15 cellular contexts compared by ENCODE assay signal in genomic region chr5:66821626-66822429, GRCh38.
DNase-seq lines count a peak whose midpoint lies in the region; ATAC-seq and TF ChIP-seq lines count a peak whose summit lies in the region.
"Had no signal": no experiment of that assay in that cellular context is flagged by ENCODE, and none has a peak within 500 bp of the region (broad histone marks: within the 10 kb centered on the region; RNA-seq: fewer than 3 reads in every experiment).

No MANE protein-coding gene starts in this region.

- H3K27me3 ChIP-seq in H7 (ENCODE audit: control insufficient read depth, insufficient read depth, low read length) = peaks cover 1% of the 10 kb centered on the region; the same call in 1 of the 2 replicates

- DNase-seq in natural killer cell treated with Interleukin-12 subunit alpha and Interleukin-12 subunit beta and Interleukin-15 and Interleukin-18, amount 100 ng/mL, for 72 hours (ENCODE audit: low spot score) = peak; percentile 69
- no peak for DNase-seq in natural killer cell
- DNase-seq in activated naive CD4-positive, alpha-beta T cell treated with anti-CD3 and anti-CD28 coated beads, Interleukin-2, amount 50 U/mL, for 72 hours (ENCODE audit: low spot score in 2 of 2) = peak in 1 of 2 donors; percentile 61
- peak; percentile 18 for DNase-seq in renal cortical epithelial cell (ENCODE audit: low read depth)
- no peak for DNase-seq in GM03348 (ENCODE audit: low spot score)
- DNase-seq in GM10248 (ENCODE audit: extremely low spot score) = no peak
- DNase-seq in H7 = no peak
- no peak for DNase-seq in Ammon's horn (ENCODE audit: low spot score)
- DNase-seq: aorta, DMS53, foreskin melanocyte, Karpas-422, NCI-H1694, SJCRH30 had no signal

- peak; percentile 89 to 90 for ATAC-seq in natural killer cell treated with Interleukin-12 subunit alpha and Interleukin-12 subunit beta and Interleukin-15 and Interleukin-18, amount 100 ng/mL, for 72 hours
- ATAC-seq in natural killer cell = no peak
- ATAC-seq in activated naive CD4-positive, alpha-beta T cell treated with anti-CD3 and anti-CD28 coated beads, Interleukin-2, amount 50 U/mL, for 72 hours = peak; percentile 61 to 87
- ATAC-seq: sciatic nerve had no signal

- H3K9me3 Mint-ChIP-seq in natural killer cell treated with Interleukin-12 subunit alpha and Interleukin-12 subunit beta and Interleukin-15 and Interleukin-18, amount 100 ng/mL, for 72 hours = no peaks in the 10 kb centered on the region
- no peaks in the 10 kb centered on the region for H3K9me3 Mint-ChIP-seq in natural killer cell
- no peaks in the 10 kb centered on the region for H3K9me3 Mint-ChIP-seq in activated naive CD4-positive, alpha-beta T cell treated with anti-CD3 and anti-CD28 coated beads, Interleukin-2, amount 50 U/mL, for 72 hours

- H3K4me3 ChIP-seq in H7 (ENCODE audit: insufficient read depth, low read depth, low read length) = no peak overlapping the region
- H3K4me3 ChIP-seq: SJCRH30 had no signal

- no peak for TF ChIP-seq CTCF in natural killer cell (IDR thresholded peaks at IDR 0.05)
- TF ChIP-seq CTCF in GM10248 (IDR thresholded peaks at IDR 0.05; ENCODE audit: control extremely low read depth, extremely low read depth, low read depth, missing control alignments) = no peak

- peaks cover 11 to 19% of the 10 kb centered on the region in 2 donors for H3K27me3 Mint-ChIP-seq in natural killer cell treated with Interleukin-12 subunit alpha and Interleukin-12 subunit beta and Interleukin-15 and Interleukin-18, amount 100 ng/mL, for 72 hours
- H3K27me3 Mint-ChIP-seq in natural killer cell (ENCODE audit: low read depth in 2 of 2) = peaks cover 17 to 25% of the 10 kb centered on the region in 2 donors

- CTCF ChIA-PET in GM10248 (lab: Yijun Ruan, JAX) = interaction anchor here (1.0 to 1.6 kb wide), 3 partner anchors 9 to 16 kb away, joined by 3 to 6 read pairs (median 3); no protein-coding TSS in a partner anchor

- peak overlapping the region; percentile 72 for H3K4me3 Mint-ChIP-seq in natural killer cell treated with Interleukin-12 subunit alpha and Interleukin-12 subunit beta and Interleukin-15 and Interleukin-18, amount 100 ng/mL, for 72 hours
- no peak overlapping the region for H3K4me3 Mint-ChIP-seq in natural killer cell

- peak overlapping the region; percentile 85 to 94 for H3K27ac Mint-ChIP-seq in natural killer cell treated with Interleukin-12 subunit alpha and Interleukin-12 subunit beta and Interleukin-15 and Interleukin-18, amount 100 ng/mL, for 72 hours
- no peak overlapping the region for H3K27ac Mint-ChIP-seq in natural killer cell
- peak overlapping the region in 1 of 2 donors; percentile 90 for H3K27ac Mint-ChIP-seq in activated naive CD4-positive, alpha-beta T cell treated with anti-CD3 and anti-CD28 coated beads, Interleukin-2, amount 50 U/mL, for 72 hours

- intact Hi-C loops in natural killer cell (cut with micrococcal nuclease) = no loop called here

- H3K36me3 ChIP-seq in H7 (replicated peaks; ENCODE audit: control insufficient read depth, insufficient read depth, low read length) = no peaks in the 10 kb centered on the region
- H3K36me3 ChIP-seq: SJCRH30 had no signal

- peaks cover 14 to 39% of the 10 kb centered on the region in 2 donors for H3K4me1 Mint-ChIP-seq in natural killer cell treated with Interleukin-12 subunit alpha and Interleukin-12 subunit beta and Interleukin-15 and Interleukin-18, amount 100 ng/mL, for 72 hours (ENCODE audit: low read depth in 2 of 2)
- no peaks in the 10 kb centered on the region for H3K4me1 Mint-ChIP-seq in natural killer cell

- H3K36me3 Mint-ChIP-seq in natural killer cell treated with Interleukin-12 subunit alpha and Interleukin-12 subunit beta and Interleukin-15 and Interleukin-18, amount 100 ng/mL, for 72 hours = no peaks in the 10 kb centered on the region
- no peaks in the 10 kb centered on the region for H3K36me3 Mint-ChIP-seq in natural killer cell
- H3K36me3 Mint-ChIP-seq in activated naive CD4-positive, alpha-beta T cell treated with anti-CD3 and anti-CD28 coated beads, Interleukin-2, amount 50 U/mL, for 72 hours = no peaks in the 10 kb centered on the region

- POLR2A ChIA-PET in GM10248 (lab: Yijun Ruan, JAX) = no interaction called here

Comparison
In these comparisons a context has a peak if more than half of its experiments do, and no peak if none do; other contexts are left out.
1. ATAC-seq: peak in natural killer cell treated with Interleukin-12 subunit alpha and Interleukin-12 subunit beta and Interleukin-15 and Interleukin-18, amount 100 ng/mL, for 72 hours (2 of 2) and activated naive CD4-positive, alpha-beta T cell treated with anti-CD3 and anti-CD28 coated beads, Interleukin-2, amount 50 U/mL, for 72 hours (2 of 2); none in natural killer cell (0 of 3).
2. DNase-seq: peak in natural killer cell treated with Interleukin-12 subunit alpha and Interleukin-12 subunit beta and Interleukin-15 and Interleukin-18, amount 100 ng/mL, for 72 hours (single experiment) and renal cortical epithelial cell (single experiment); none in natural killer cell (single experiment), GM03348 (single experiment), GM10248 (single experiment), H7 (single experiment) and Ammon's horn (single experiment).
3. H3K27ac Mint-ChIP-seq: peak in natural killer cell treated with Interleukin-12 subunit alpha and Interleukin-12 subunit beta and Interleukin-15 and Interleukin-18, amount 100 ng/mL, for 72 hours (2 of 2); none in natural killer cell (0 of 2).